19 cellular contexts compared by ENCODE assay signal in the genomic region with DNA sequence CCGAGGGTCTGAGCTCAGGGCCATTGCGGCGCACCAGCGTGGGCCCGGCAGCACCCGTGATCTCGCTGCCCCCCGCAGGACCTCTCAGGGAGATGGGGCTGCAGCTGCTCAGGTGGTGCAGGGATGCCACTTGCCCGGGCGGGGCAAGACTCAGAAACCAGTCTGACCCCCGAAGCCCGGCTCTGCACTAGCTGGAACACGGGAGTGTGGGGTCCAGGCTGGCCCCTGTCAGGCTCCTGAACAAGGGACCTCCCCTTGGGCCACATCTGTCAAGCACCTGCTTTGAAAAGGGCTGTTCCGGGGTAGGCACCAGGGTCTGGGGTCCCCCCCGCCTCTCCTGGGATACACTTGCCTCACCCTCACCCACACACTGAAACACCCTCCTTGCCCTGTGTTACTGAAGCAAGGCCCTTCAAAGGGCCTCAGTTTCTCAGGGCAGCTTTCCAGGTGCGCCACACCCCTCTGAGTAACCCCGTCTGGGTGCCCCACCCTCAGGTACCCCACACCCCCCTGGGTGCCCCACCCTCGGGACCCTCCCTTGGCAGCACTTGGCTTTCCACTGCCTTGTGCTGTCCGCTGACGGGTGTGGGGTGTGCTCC.
A peak's percentile ranks its signal among the peaks of the same experiment; 100 is the strongest.
DNase-seq lines count a peak whose midpoint lies in the region; ATAC-seq and TF ChIP-seq lines count a peak whose summit lies in the region.
"Had no signal": no experiment of that assay in that cellular context is flagged by ENCODE, and none has a peak within 500 bp of the region (broad histone marks: within the 10 kb centered on the region; RNA-seq: fewer than 3 reads in every experiment).

No MANE protein-coding gene starts in this region.

- TF ChIP-seq POLR2A in suprapubic skin (IDR thresholded peaks at IDR 0.05) = no peak

- POLR2A ChIA-PET in HEK293T (lab: Yijun Ruan, JAX) = no interaction called here

- H3K9me3 ChIP-seq in T-helper 17 cell (ENCODE audit: control insufficient read depth, low read length, poor library complexity, severe bottlenecking) (no peaks in the 10 kb centered on the region), lower lobe of right lung (no peaks in the 10 kb centered on the region), suprapubic skin (no peaks in the 10 kb centered on the region)
- H3K9me3 ChIP-seq: prostate gland had no signal

- H3K27me3 ChIP-seq in lower lobe of right lung (ENCODE audit: low read depth) (no peaks in the 10 kb centered on the region), suprapubic skin (no peaks in the 10 kb centered on the region)

- CTCF ChIA-PET in HEK293T (lab: Yijun Ruan, JAX) = no interaction called here

- H3K27ac ChIP-seq in lower lobe of right lung (no peak overlapping the region), suprapubic skin (no peak overlapping the region)
- H3K27ac ChIP-seq: prostate gland had no signal

- peaks cover 4% of the 10 kb centered on the region for H3K36me3 Mint-ChIP-seq in T-helper 17 cell (ENCODE audit: low read depth)

- no peaks in the 10 kb centered on the region for H3K27me3 Mint-ChIP-seq in T-helper 17 cell
- H3K27me3 Mint-ChIP-seq: activated CD4-positive, alpha-beta T cell treated with anti-CD3 and anti-CD28 coated beads for 36 hours had no signal

- H3K36me3 ChIP-seq in lower lobe of right lung (peaks cover 7% of the 10 kb centered on the region), suprapubic skin (peaks cover 19% of the 10 kb centered on the region)
- H3K36me3 ChIP-seq: prostate gland had no signal

- ATAC-seq in T-helper 17 cell (no peak), lower lobe of right lung (no peak), HG03108 (IDR thresholded peaks at IDR 0.05; ENCODE audit: unreplicated experiment) (no peak), GM19455 (IDR thresholded peaks at IDR 0.05; ENCODE audit: unreplicated experiment) (no peak)
- ATAC-seq: activated CD4-positive, alpha-beta T cell treated with anti-CD3 and anti-CD28 coated beads for 36 hours had no signal

- no peak for TF ChIP-seq EP300 in suprapubic skin (IDR thresholded peaks at IDR 0.05)

- no peak overlapping the region for H3K4me3 Mint-ChIP-seq in T-helper 17 cell
- H3K4me3 Mint-ChIP-seq: activated CD4-positive, alpha-beta T cell treated with anti-CD3 and anti-CD28 coated beads for 36 hours; nephron had no signal

- no peaks in the 10 kb centered on the region for H3K4me1 Mint-ChIP-seq in T-helper 17 cell
- H3K4me1 Mint-ChIP-seq: activated CD4-positive, alpha-beta T cell treated with anti-CD3 and anti-CD28 coated beads for 36 hours had no signal

- WGBS in suprapubic skin = 91% methylated on average over 14 of the region's 20 CpGs

- intact Hi-C loops in lower lobe of right lung (cut with DNase I) = no loop called here

- no peak for TF ChIP-seq CTCF in lower lobe of right lung (IDR thresholded peaks at IDR 0.05)
- TF ChIP-seq CTCF in suprapubic skin (IDR thresholded peaks at IDR 0.05) = no peak

- peak; percentile 60 for DNase-seq in activated effector memory CD4-positive, alpha-beta T cell treated with anti-CD3 and anti-CD28 coated beads, Interleukin-2, amount 50 U/mL, for 16 hours
- DNase-seq in activated effector memory CD4-positive, alpha-beta T cell treated with Interleukin-2 at 50 U/mL for 16 hours = no peak
- DNase-seq in T-helper 17 cell (peak in 2 of 3 donors; percentile 4 to 9), lower lobe of right lung (peak; percentile 18), suprapubic skin (ENCODE audit: low spot score in 2 of 2) (peak; percentile 44 to 60), HEK293T (ENCODE audit: extremely low spot score) (no peak)
- DNase-seq: activated CD4-positive, alpha-beta T cell treated with anti-CD3 and anti-CD28 coated beads for 36 hours; amygdala; C1 segment of cervical spinal cord; caudate nucleus; foreskin fibroblast; NCI-H1436; NCI-H526 treated with DMSO at 0.1 percent for 48 hours; small intestine; stimulated activated CD4-positive, alpha-beta T cell treated with anti-CD3 and anti-CD28 coated beads, Interleukin-4, amount 100 ng/mL, for 4 hours had no signal

- H3K4me3 ChIP-seq in lower lobe of right lung = no peak overlapping the region
- H3K4me3 ChIP-seq in suprapubic skin = no peak overlapping the region
- H3K4me3 ChIP-seq: prostate gland had no signal

- H3K27ac Mint-ChIP-seq in T-helper 17 cell = no peak overlapping the region
- H3K27ac Mint-ChIP-seq: activated CD4-positive, alpha-beta T cell treated with anti-CD3 and anti-CD28 coated beads for 36 hours had no signal

- H3K4me1 ChIP-seq in lower lobe of right lung (peaks cover 13% of the 10 kb centered on the region), suprapubic skin (no peaks in the 10 kb centered on the region)
- H3K4me1 ChIP-seq: prostate gland had no signal

TF ChIP-seq in HEK293T, 16 proteins besides CTCF, POLR2A, EP300 and RAD21:
- TF ChIP-seq CTBP1 (IDR thresholded peaks at IDR 0.05; ENCODE audit: borderline replicate concordance) = no peak
- TF ChIP-seq FOXA1 (IDR thresholded peaks at IDR 0.05) = no peak
- TF ChIP-seq LEF1 (IDR thresholded peaks at IDR 0.05; ENCODE audit: borderline replicate concordance) = no peak
- no peak for TF ChIP-seq FOXM1 (IDR thresholded peaks at IDR 0.05; ENCODE audit: borderline replicate concordance)
- no peak for TF ChIP-seq TARDBP (IDR thresholded peaks at IDR 0.05)
- no peak for TF ChIP-seq ZNF384 (IDR thresholded peaks at IDR 0.05)
- TF ChIP-seq, protein P1, sequence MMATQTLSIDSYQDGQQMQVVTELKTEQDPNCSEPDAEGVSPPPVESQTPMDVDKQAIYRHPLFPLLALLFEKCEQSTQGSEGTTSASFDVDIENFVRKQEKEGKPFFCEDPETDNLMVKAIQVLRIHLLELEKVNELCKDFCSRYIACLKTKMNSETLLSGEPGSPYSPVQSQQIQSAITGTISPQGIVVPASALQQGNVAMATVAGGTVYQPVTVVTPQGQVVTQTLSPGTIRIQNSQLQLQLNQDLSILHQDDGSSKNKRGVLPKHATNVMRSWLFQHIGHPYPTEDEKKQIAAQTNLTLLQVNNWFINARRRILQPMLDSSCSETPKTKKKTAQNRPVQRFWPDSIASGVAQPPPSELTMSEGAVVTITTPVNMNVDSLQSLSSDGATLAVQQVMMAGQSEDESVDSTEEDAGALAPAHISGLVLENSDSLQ (IDR thresholded peaks at IDR 0.05) = no peak
- TF ChIP-seq SP1 (IDR thresholded peaks at IDR 0.05) = no peak
- no peak for TF ChIP-seq SUZ12 (IDR thresholded peaks at IDR 0.05)
- TF ChIP-seq FOXK2 (IDR thresholded peaks at IDR 0.05) = no peak
- no peak for TF ChIP-seq HDGF (IDR thresholded peaks at IDR 0.05; ENCODE audit: borderline replicate concordance)
- no peak for TF ChIP-seq ELF4 (IDR thresholded peaks at IDR 0.05)
- no peak for TF ChIP-seq L3MBTL2 (conservative IDR thresholded peaks at IDR 0.05)
- no peak for TF ChIP-seq ARNT (IDR thresholded peaks at IDR 0.05)

Comparison
In these comparisons a context has a peak if more than half of its experiments do, and no peak if none do; other contexts are left out.
1. DNase-seq: peak in activated effector memory CD4-positive, alpha-beta T cell treated with anti-CD3 and anti-CD28 coated beads, Interleukin-2, amount 50 U/mL, for 16 hours (single experiment), T-helper 17 cell (2 of 3), lower lobe of right lung (single experiment) and suprapubic skin (2 of 2); none in activated effector memory CD4-positive, alpha-beta T cell treated with Interleukin-2 at 50 U/mL for 16 hours (single experiment) and HEK293T (single experiment).